25 cellular contexts compared by ENCODE assay signal in genomic region chr18:54780285-54780861, GRCh38. TPM values are rescaled to one million over a fixed set of nuclear protein-coding genes. Genes with fewer than 3 reads are reported as not detected.
"Had no signal": no experiment of that assay in that cellular context is flagged by ENCODE, and none has a peak within 500 bp of the region (broad histone marks: within the 10 kb centered on the region; RNA-seq: fewer than 3 reads in every experiment).

No MANE protein-coding gene starts in this region.

- H3K4me1 ChIP-seq: Peyer's patch had no signal

- H3K4me3 ChIP-seq: MG63, Peyer's patch, SJCRH30 had no signal

- H3K9ac ChIP-seq: SK-N-SH had no signal

- DNase-seq: activated CD4-positive, alpha-beta memory T cell treated with anti-CD3 and anti-CD28 coated beads, Interleukin-2, amount 10 ng/mL, durations not matched to agents 7 days and 5 days; activated CD4-positive, alpha-beta T cell treated with anti-CD3 and anti-CD28 coated beads for 36 hours; activated CD4-positive, alpha-beta T cell treated with anti-CD3 and anti-CD28 coated beads, Interleukin-2, amount 50 U/mL, for 1 hour; activated gamma-delta T cell; activated naive CD4-positive, alpha-beta T cell treated with anti-CD3 and anti-CD28 coated beads for 36 hours; activated T-cell treated with anti-CD3 and anti-CD28 coated beads for 4 hours; activated T-cell treated with anti-CD3 and anti-CD28 coated beads, Interleukin-2, amount 50 U/mL, for 48 hours; amygdala; MG63; NCI-H1105; NCI-H1436; NCI-H1694 treated with DMSO at 0.1 percent for 48 hours; NCI-H2171; NCI-H2227 treated with DMSO at 0.1 percent for 48 hours; NCI-H446 treated with DMSO at 0.1 percent for 48 hours; NCI-H524 treated with DMSO at 0.1 percent for 48 hours; NCI-H748 treated with DMSO at 0.1 percent for 48 hours; Peyer's patch; Right ventricle myocardium superior; SJCRH30; SK-N-SH; T-helper 1 cell; WERI-Rb-1 had no signal

- H3K27me3 ChIP-seq: MG63, Peyer's patch, SJCRH30 had no signal

- FAIRE-seq: astrocyte had no signal

- H3K36me3 ChIP-seq: MG63, Peyer's patch, SJCRH30, WERI-Rb-1 had no signal

- H3K9me3 ChIP-seq: MG63, Peyer's patch, SJCRH30, SK-N-SH had no signal

- H3K27ac ChIP-seq: Peyer's patch, RWPE1, SJCRH30, WERI-Rb-1 had no signal

- H3K4me2 ChIP-seq: SK-N-SH had no signal

RNA-seq across cellular contexts. Expression of gene RAB27B, which starts 47.9 kb away (rescaled TPM):
- total RNA-seq: SJCRH30 had no signal
